8 cellular contexts compared by ENCODE assay signal in the genomic region with DNA sequence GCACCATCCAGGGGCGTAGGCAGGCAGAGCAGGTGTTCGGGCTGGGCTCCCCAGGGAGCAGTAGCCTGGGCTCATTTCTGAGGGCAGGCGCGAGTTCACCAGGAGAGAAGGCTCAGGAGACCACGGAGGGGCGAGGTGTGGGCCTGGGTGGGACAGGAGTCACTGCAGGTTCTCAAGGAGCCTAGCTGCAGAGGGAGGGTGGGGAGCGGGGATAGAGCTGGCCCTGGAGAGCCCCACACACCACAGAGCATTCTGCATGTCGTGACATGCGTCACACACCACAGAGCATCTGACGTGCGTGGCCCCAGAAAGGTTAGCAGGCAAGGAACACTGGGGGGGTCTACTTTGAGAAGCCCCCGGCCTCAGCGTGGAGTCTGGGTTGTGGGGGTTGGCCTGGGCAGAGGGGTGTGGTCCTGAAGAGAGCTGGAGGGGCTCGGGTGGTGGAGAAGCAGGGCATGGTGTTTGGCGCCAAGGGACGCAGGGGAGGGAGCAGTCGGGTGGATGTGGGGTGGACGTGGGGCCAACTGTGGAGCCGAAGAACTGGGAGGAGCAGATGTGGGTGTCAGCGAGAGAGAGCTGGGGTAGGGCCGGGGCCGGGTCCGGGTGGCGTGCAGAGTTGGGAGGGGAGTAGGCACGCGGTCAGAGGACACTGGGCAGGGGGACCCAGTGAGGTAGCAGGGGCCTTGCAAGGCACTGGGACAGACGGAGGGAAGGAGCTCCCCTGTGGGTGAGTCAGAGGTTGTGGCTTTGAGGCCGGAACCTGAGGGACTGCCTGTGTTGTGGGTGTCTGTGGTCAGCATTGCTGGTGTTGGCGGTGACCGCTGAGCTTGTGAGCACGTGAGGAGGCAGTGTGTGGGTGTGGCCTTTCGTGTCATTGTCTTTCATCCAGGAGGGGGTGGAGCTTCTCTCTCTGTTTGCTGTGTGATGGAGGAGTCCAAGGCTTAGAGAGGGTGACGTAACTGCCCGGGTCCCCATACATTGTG. TPM values are rescaled to one million over a fixed set of nuclear protein-coding genes. Genes with fewer than 3 reads are reported as not detected.
DNase-seq lines count a peak whose midpoint lies in the region; ATAC-seq lines count a peak whose summit lies in the region.

No MANE protein-coding gene starts in this region.

- H3K27ac Mint-ChIP-seq in activated T-cell treated with anti-CD3 and anti-CD28 coated beads, Interleukin-2, amount 50 U/mL, for 72 hours, result no peak overlapping the region

- peak; percentile 76 to 85 for ATAC-seq in activated T-cell treated with anti-CD3 and anti-CD28 coated beads, Interleukin-2, amount 50 U/mL, for 72 hours (replicated peaks in 1 of 2)

- DNase-seq in GM04504 (ENCODE audit: low read depth) (peak; percentile 62), HS-27A (ENCODE audit: low read depth) (peak; percentile 66), myocyte (ENCODE audit: low read depth) (peak; percentile 97), NCI-H2227 treated with DMSO at 0.1 percent for 48 hours (lab: John Stamatoyannopoulos, UW) (no peak), DMS 273 (lab: John Stamatoyannopoulos, UW; ENCODE audit: unreplicated experiment) (no peak), NCI-H1105 treated with DMSO at 0.1 percent for 48 hours (lab: John Stamatoyannopoulos, UW) (no peak)
- DNase-seq in activated T-cell treated with anti-CD3 and anti-CD28 coated beads, Interleukin-2, amount 50 U/mL, for 72 hours, result peak; percentile 59 to 65
- DNase-seq in effector CD4-positive, alpha-beta T cell, result no peak

- H3K9me3 Mint-ChIP-seq in activated T-cell treated with anti-CD3 and anti-CD28 coated beads, Interleukin-2, amount 50 U/mL, for 72 hours, result no peaks in the 10 kb centered on the region

- no peak overlapping the region for H3K4me3 Mint-ChIP-seq in activated T-cell treated with anti-CD3 and anti-CD28 coated beads, Interleukin-2, amount 50 U/mL, for 72 hours

- H3K36me3 Mint-ChIP-seq in activated T-cell treated with anti-CD3 and anti-CD28 coated beads, Interleukin-2, amount 50 U/mL, for 72 hours (ENCODE audit: insufficient read depth in 2 of 2), result peaks cover 0 to 3% of the 10 kb centered on the region in 2 donors

- no peaks in the 10 kb centered on the region for H3K27me3 Mint-ChIP-seq in activated T-cell treated with anti-CD3 and anti-CD28 coated beads, Interleukin-2, amount 50 U/mL, for 72 hours (ENCODE audit: low read depth)

- peaks cover 5% of the 10 kb centered on the region for H3K4me1 Mint-ChIP-seq in activated T-cell treated with anti-CD3 and anti-CD28 coated beads, Interleukin-2, amount 50 U/mL, for 72 hours (ENCODE audit: low read depth)

RNA-seq across cellular contexts. Expression of gene CTTN, which starts 25.5 kb away (rescaled TPM):
- 10 to 100 TPM; 29.5 to 42.9 TPM for total RNA-seq in activated T-cell treated with anti-CD3 and anti-CD28 coated beads, Interleukin-2, amount 50 U/mL, for 72 hours
- total RNA-seq in myocyte, result 197 and 201 TPM in 2 replicates
- polyA plus RNA-seq in myocyte (2012), result 226 TPM

Comparison
In these comparisons a context has a peak if more than half of its experiments do, and no peak if none do; other contexts are left out.
1. DNase-seq: peak in GM04504 (single experiment), HS-27A (single experiment), activated T-cell treated with anti-CD3 and anti-CD28 coated beads, Interleukin-2, amount 50 U/mL, for 72 hours (2 of 2) and myocyte (single experiment); none in effector CD4-positive, alpha-beta T cell (single experiment), NCI-H2227 treated with DMSO at 0.1 percent for 48 hours (single experiment), DMS 273 (single experiment) and NCI-H1105 treated with DMSO at 0.1 percent for 48 hours (single experiment).